Comparison of ENCODE assay signal across 18 cellular contexts in the genomic region with DNA sequence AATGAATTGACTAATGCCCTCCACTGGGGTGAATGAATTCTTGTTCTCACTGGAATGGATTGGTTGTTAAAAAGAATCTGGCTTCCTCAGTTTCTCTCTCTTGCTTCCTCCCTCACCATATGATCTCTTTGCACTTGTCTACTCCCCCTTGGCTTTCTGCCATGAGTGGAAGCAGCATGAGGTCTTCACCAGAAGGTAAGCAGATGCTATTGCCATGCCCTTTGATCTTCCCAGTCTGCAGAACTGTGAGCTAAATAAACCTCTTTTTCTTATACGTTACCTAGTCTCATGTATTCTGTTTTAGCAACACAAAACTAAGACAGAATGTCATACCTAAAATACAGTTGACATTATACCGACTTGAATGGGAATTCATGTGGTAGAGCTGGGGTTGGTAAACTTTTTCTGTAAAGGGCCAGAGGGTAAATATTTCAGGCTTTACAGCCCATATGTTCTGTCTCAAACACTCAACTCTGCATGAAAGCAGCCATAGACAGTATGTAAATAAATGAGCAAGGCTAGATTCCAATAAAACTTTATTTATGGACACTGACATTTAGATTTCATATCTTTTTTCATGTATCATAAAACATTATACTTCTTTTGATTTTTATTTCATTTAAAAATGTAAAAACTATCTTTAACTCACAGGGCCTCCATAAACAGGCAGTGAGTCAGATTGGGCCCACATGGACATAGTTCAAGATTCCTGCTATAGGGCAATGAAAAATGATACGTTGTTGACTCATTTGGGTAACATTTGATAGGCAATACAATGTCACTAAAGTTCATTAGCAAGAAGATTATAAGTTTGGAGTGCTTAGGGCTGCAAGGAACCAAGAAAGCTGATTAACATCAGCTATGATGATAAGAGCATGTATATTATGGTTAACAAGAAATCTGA.
"Had no signal": no experiment of that assay in that cellular context is flagged by ENCODE, and none has a peak within 500 bp of the region (broad histone marks: within the 10 kb centered on the region; RNA-seq: fewer than 3 reads in every experiment).

No MANE protein-coding gene starts in this region.

- H3K4me1 ChIP-seq: adrenal gland, esophagus muscularis mucosa, psoas muscle, upper lobe of right lung had no signal

- H3K27ac Mint-ChIP-seq: activated naive CD4-positive, alpha-beta T cell treated with anti-CD3 and anti-CD28 coated beads, Interleukin-2, amount 50 U/mL, for 72 hours; activated T-cell treated with anti-CD3 and anti-CD28 coated beads, Interleukin-2, amount 50 U/mL, for 72 hours; dendritic cell treated with granulocyte-macrophage colony-stimulating factor and Interleukin-4, amounts not matched to agents 40 ng/mL and 50 ng/mL, for 4 days; naive thymus-derived CD4-positive, alpha-beta T cell; stimulated activated memory B cell treated with anti-CD40 and anti-IgM and Interleukin-4, amounts not matched to agents 10 μg/mL and 1 μg/mL and 100 μg/mL, for 72 hours had no signal

- H3K4me1 Mint-ChIP-seq: naive thymus-derived CD4-positive, alpha-beta T cell; stimulated activated memory B cell treated with anti-CD40 and anti-IgM and Interleukin-4, amounts not matched to agents 10 μg/mL and 1 μg/mL and 100 μg/mL, for 72 hours had no signal

- H3K4me3 ChIP-seq: adrenal gland, esophagus muscularis mucosa, psoas muscle, thoracic aorta, upper lobe of right lung had no signal

- H3K9me3 ChIP-seq: adrenal gland, esophagus muscularis mucosa, psoas muscle, thoracic aorta, upper lobe of right lung had no signal

- H3K27ac ChIP-seq: adrenal gland, esophagus muscularis mucosa, psoas muscle, thoracic aorta, upper lobe of right lung had no signal

- H3K9me3 Mint-ChIP-seq: dendritic cell treated with granulocyte-macrophage colony-stimulating factor and Interleukin-4, amounts not matched to agents 40 ng/mL and 50 ng/mL, for 4 days had no signal

- H3K27me3 Mint-ChIP-seq: dendritic cell treated with granulocyte-macrophage colony-stimulating factor and Interleukin-4, amounts not matched to agents 40 ng/mL and 50 ng/mL, for 4 days; stimulated activated memory B cell treated with anti-CD40 and anti-IgM and Interleukin-4, amounts not matched to agents 10 μg/mL and 1 μg/mL and 100 μg/mL, for 72 hours had no signal

- ATAC-seq: activated CD4-positive, CD25-positive, alpha-beta regulatory T cell treated with anti-CD3 and anti-CD28 coated beads, Interleukin-2, amount 50 U/mL, for 24 hours; activated naive CD4-positive, alpha-beta T cell treated with anti-CD3 and anti-CD28 coated beads, Interleukin-2, amount 50 U/mL, for 72 hours; activated T-cell treated with anti-CD3 and anti-CD28 coated beads, Interleukin-2, amount 50 U/mL, for 72 hours; naive thymus-derived CD4-positive, alpha-beta T cell; psoas muscle; right cardiac atrium; stimulated activated memory B cell treated with anti-CD40 and anti-IgM and Interleukin-4, amounts not matched to agents 10 μg/mL and 1 μg/mL and 100 μg/mL, for 72 hours; upper lobe of right lung had no signal

- H3K36me3 ChIP-seq: adrenal gland, esophagus muscularis mucosa, thoracic aorta, upper lobe of right lung had no signal

- H3K4me3 Mint-ChIP-seq: activated T-cell treated with anti-CD3 and anti-CD28 coated beads, Interleukin-2, amount 50 U/mL, for 72 hours; dendritic cell treated with granulocyte-macrophage colony-stimulating factor and Interleukin-4, amounts not matched to agents 40 ng/mL and 50 ng/mL, for 4 days; naive thymus-derived CD4-positive, alpha-beta T cell; stimulated activated memory B cell treated with anti-CD40 and anti-IgM and Interleukin-4, amounts not matched to agents 10 μg/mL and 1 μg/mL and 100 μg/mL, for 72 hours had no signal

- DNase-seq: activated effector memory CD4-positive, alpha-beta T cell treated with anti-CD3 and anti-CD28 coated beads, Interleukin-2, amount 50 U/mL, for 16 hours; activated T-cell treated with anti-CD3 and anti-CD28 coated beads, Interleukin-2, amount 50 U/mL, for 72 hours; adrenal gland; effector CD8-positive, alpha-beta T cell; mesenchymal stem cell; naive thymus-derived CD4-positive, alpha-beta T cell; psoas muscle; right cardiac atrium; small intestine; stimulated activated CD4-positive, alpha-beta T cell treated with anti-CD3 and anti-CD28 coated beads, Interleukin-4, amount 100 ng/mL, for 4 hours; T1000; upper lobe of right lung had no signal

- H3K27me3 ChIP-seq: adrenal gland, esophagus muscularis mucosa, upper lobe of right lung had no signal
